Comparison of ENCODE assay signal across 14 cellular contexts in the genomic region with DNA sequence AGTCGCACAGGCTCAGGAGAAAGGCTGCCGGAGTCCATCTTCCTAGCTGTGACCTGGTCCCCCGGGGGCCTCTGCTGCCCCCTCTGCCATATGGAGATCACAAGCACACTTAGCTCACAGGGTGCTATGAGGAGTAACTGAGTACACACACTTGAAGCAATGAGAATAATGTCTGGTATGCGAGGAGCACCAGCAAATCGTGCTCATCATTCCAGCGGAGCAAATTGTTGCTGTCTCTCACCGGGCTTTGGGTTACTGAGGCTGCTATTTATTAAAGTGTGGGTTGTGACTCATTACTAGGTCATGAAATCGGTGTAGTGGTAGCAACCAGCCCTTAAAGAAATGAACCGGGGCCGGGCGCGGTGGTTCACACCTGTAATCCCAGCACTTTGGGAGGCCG. TPM values are rescaled to one million over a fixed set of nuclear protein-coding genes. Genes with fewer than 3 reads are reported as not detected.
DNase-seq lines count a peak whose midpoint lies in the region; ATAC-seq and TF ChIP-seq lines count a peak whose summit lies in the region.
"Had no signal": no experiment of that assay in that cellular context is flagged by ENCODE, and none has a peak within 500 bp of the region (broad histone marks: within the 10 kb centered on the region; RNA-seq: fewer than 3 reads in every experiment).

No MANE protein-coding gene starts in this region.

- POLR2A ChIA-PET in WTC11 (lab: Charles Lee): no interaction called here

- no peaks in the 10 kb centered on the region; the same call in 1 of the 2 replicates for H3K4me1 Mint-ChIP-seq in WTC11

- no peak for ATAC-seq in WTC11

- H3K4me3 Mint-ChIP-seq in WTC11: no peak overlapping the region
- H3K4me3 Mint-ChIP-seq: activated T-helper 1 cell treated with anti-CD3 and anti-CD28 coated beads, Interleukin-12 subunit alpha, Interleukin-12 subunit beta, Interleukin-2, Interleukin-4 antibody, amounts not matched to agents 30 ng/mL and 10 ng/mL and 1 ng/mL, durations not matched to agents 14 hours and 24 hours and 36 hours had no signal

- H3K27me3 Mint-ChIP-seq in WTC11 (ENCODE audit: low read depth): no peaks in the 10 kb centered on the region

- TF ChIP-seq CTCF in foreskin fibroblast (IDR thresholded peaks at IDR 0.05; ENCODE audit: low read depth, low read length) (no peak), WTC11 (IDR thresholded peaks at IDR 0.05) (no peak)

- DNase-seq in ACHN: peak; percentile 94
- DNase-seq in HK-2 (ENCODE audit: unreplicated experiment): peak; percentile 77
- peak; percentile 91 for DNase-seq in amniotic epithelial cell (ENCODE audit: low read depth)
- peak; percentile 66 to 78 for DNase-seq in foreskin fibroblast
- no peak for DNase-seq in activated gamma-delta T cell treated with Interleukin-2 at 50 U/mL for 16 hours
- DNase-seq in mesenteric fat pad (ENCODE audit: low spot score): no peak
- DNase-seq in WTC11 (ENCODE audit: low spot score): no peak
- no peak for DNase-seq in activated CD8-positive, alpha-beta memory T cell treated with anti-CD3 and anti-CD28 coated beads, Interleukin-2, amount 50 U/mL, for 4 hours
- DNase-seq: activated CD4-positive, alpha-beta T cell treated with anti-CD3 and anti-CD28 coated beads for 1 hour; BE2C; caudate nucleus; NCI-H1105 treated with DMSO at 0.1 percent for 48 hours; NCI-H748 treated with DMSO at 0.1 percent for 48 hours had no signal

- no peak overlapping the region for H3K27ac Mint-ChIP-seq in WTC11
- H3K27ac Mint-ChIP-seq: activated T-helper 1 cell treated with anti-CD3 and anti-CD28 coated beads, Interleukin-12 subunit alpha, Interleukin-12 subunit beta, Interleukin-2, Interleukin-4 antibody, amounts not matched to agents 30 ng/mL and 10 ng/mL and 1 ng/mL, durations not matched to agents 14 hours and 24 hours and 36 hours had no signal

- H3K4me3 ChIP-seq in foreskin fibroblast (ENCODE audit: low read depth in 1 of 2, low read length in 2 of 2): no peak overlapping the region

- H3K36me3 Mint-ChIP-seq in WTC11: no peaks in the 10 kb centered on the region

- H3K9me3 Mint-ChIP-seq in WTC11: no peaks in the 10 kb centered on the region
- H3K9me3 Mint-ChIP-seq: activated T-helper 1 cell treated with anti-CD3 and anti-CD28 coated beads, Interleukin-12 subunit alpha, Interleukin-12 subunit beta, Interleukin-2, Interleukin-4 antibody, amounts not matched to agents 30 ng/mL and 10 ng/mL and 1 ng/mL, durations not matched to agents 14 hours and 24 hours and 36 hours had no signal

- in situ Hi-C loops in ACHN (cut with HindIII; ENCODE audit: low pct_ligation_motif_present, low pct_unique_long_range_greater_than_20kb, low sequenced_read_pairs): no loop called here

- CTCF ChIA-PET in WTC11 (lab: Charles Lee): no interaction called here

TF ChIP-seq in WTC11, 78 proteins besides CTCF, POLR2A, EP300 and RAD21:
- TF ChIP-seq, protein P1, sequence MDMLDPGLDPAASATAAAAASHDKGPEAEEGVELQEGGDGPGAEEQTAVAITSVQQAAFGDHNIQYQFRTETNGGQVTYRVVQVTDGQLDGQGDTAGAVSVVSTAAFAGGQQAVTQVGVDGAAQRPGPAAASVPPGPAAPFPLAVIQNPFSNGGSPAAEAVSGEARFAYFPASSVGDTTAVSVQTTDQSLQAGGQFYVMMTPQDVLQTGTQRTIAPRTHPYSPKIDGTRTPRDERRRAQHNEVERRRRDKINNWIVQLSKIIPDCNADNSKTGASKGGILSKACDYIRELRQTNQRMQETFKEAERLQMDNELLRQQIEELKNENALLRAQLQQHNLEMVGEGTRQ (CRISPR knock-in tag; IDR thresholded peaks at IDR 0.05): no peak

RNA-seq across cellular contexts. Expression of gene EIF3D, which starts 48.1 kb away (rescaled TPM):
- total RNA-seq in mesenteric fat pad: 149 TPM
- 211 to 237 TPM (median 216 TPM) in 3 replicates for total RNA-seq in WTC11 (2021)

Comparison
In these comparisons a context has a peak if more than half of its experiments do, and no peak if none do; other contexts are left out.
1. DNase-seq: peak in ACHN (single experiment), HK-2 (single experiment), amniotic epithelial cell (single experiment) and foreskin fibroblast (2 of 2); none in activated gamma-delta T cell treated with Interleukin-2 at 50 U/mL for 16 hours (single experiment), mesenteric fat pad (single experiment), WTC11 (single experiment) and activated CD8-positive, alpha-beta memory T cell treated with anti-CD3 and anti-CD28 coated beads, Interleukin-2, amount 50 U/mL, for 4 hours (single experiment).